21 cellular contexts compared by ENCODE assay signal in genomic region chr16:28001184-28001583, GRCh38.
DNase-seq lines count a peak whose midpoint lies in the region; ATAC-seq and TF ChIP-seq lines count a peak whose summit lies in the region.
"Had no signal": no experiment of that assay in that cellular context is flagged by ENCODE, and none has a peak within 500 bp of the region (broad histone marks: within the 10 kb centered on the region; RNA-seq: fewer than 3 reads in every experiment).

No MANE protein-coding gene starts in this region.

- no peak overlapping the region for H2BK5ac ChIP-seq in mesenchymal stem cell (ENCODE audit: low read depth, low read length, poor library complexity, severe bottlenecking)

- H3K14ac ChIP-seq in mesenchymal stem cell (ENCODE audit: low read length in 2 of 2), result no peak overlapping the region

- H3K23ac ChIP-seq in mesenchymal stem cell (ENCODE audit: low read length in 2 of 2), result no peak overlapping the region

- no peaks in the 10 kb centered on the region for H3K36me3 ChIP-seq in mesenchymal stem cell (ENCODE audit: control insufficient read depth in 1 of 2, insufficient read depth in 2 of 2, low read depth in 1 of 2, low read length in 2 of 2)
- H3K36me3 ChIP-seq: BLaER1 treated with 17β-estradiol and CSF1 and Interleukin-3, amounts not matched to agents 10 nM and 100 nM; HAP-1 had no signal

- H4K91ac ChIP-seq in mesenchymal stem cell (ENCODE audit: low read length), result no peak overlapping the region

- H2AFZ ChIP-seq in mesenchymal stem cell (ENCODE audit: low read depth, low read length), result no peak overlapping the region
- H2AFZ ChIP-seq: GM23248 had no signal

- no peaks in the 10 kb centered on the region for H3K4me1 ChIP-seq in mesenchymal stem cell (ENCODE audit: control insufficient read depth, insufficient read depth, low read depth, low read length)
- H3K4me1 ChIP-seq: HAP-1 had no signal

- ATAC-seq in T-helper 17 cell (no peak), HG02885 (IDR thresholded peaks at IDR 0.05; ENCODE audit: poor library complexity, unreplicated experiment) (no peak)
- ATAC-seq: GM12878 had no signal

- H3K4me3 Mint-ChIP-seq in T-helper 17 cell (no peak overlapping the region), nephron (no peak overlapping the region), progenitor cell of endocrine pancreas (ENCODE audit: low read depth) (no peak overlapping the region), nephron progenitor cell (no peak overlapping the region)
- H3K4me3 Mint-ChIP-seq: B cell; CD4-positive, CD25-positive, alpha-beta regulatory T cell; CD8-positive, alpha-beta memory T cell had no signal

- H3K18ac ChIP-seq in mesenchymal stem cell (ENCODE audit: low read depth in 1 of 2, low read length in 2 of 2), result no peak overlapping the region

- no peak overlapping the region for H4K8ac ChIP-seq in mesenchymal stem cell (ENCODE audit: low read length)

- DNase-seq in Ammon's horn (ENCODE audit: low spot score) (peak; percentile 27), T-helper 17 cell (no peak), progenitor cell of endocrine pancreas (ENCODE audit: low spot score, unreplicated experiment) (no peak), mesenchymal stem cell (no peak), nephron progenitor cell (no peak), CD1c-positive myeloid dendritic cell (ENCODE audit: extremely low spot score) (no peak)
- DNase-seq: 8988T; CD4-positive, CD25-positive, alpha-beta regulatory T cell; CD8-positive, alpha-beta memory T cell; COR-L47; DMS 273 treated with DMSO at 0.1 percent for 48 hours; DMS53; DND-41; EL; GM23248 had no signal

- WGBS in mesenchymal stem cell, result 89% methylated on average over 9 of the region's 9 CpGs

- H3K4ac ChIP-seq in mesenchymal stem cell (ENCODE audit: low read depth in 1 of 2, low read length in 2 of 2), result no peak overlapping the region

- peaks cover 9% of the 10 kb centered on the region for H3K27me3 Mint-ChIP-seq in T-helper 17 cell
- no peaks in the 10 kb centered on the region for H3K27me3 Mint-ChIP-seq in nephron (ENCODE audit: low read depth)
- H3K27me3 Mint-ChIP-seq in progenitor cell of endocrine pancreas, result peaks cover 4% of the 10 kb centered on the region
- H3K27me3 Mint-ChIP-seq in nephron progenitor cell (ENCODE audit: low read depth, poor library complexity), result peaks cover 15% of the 10 kb centered on the region

- peaks cover 3% of the 10 kb centered on the region for H3K4me1 Mint-ChIP-seq in T-helper 17 cell
- peaks cover 21% of the 10 kb centered on the region for H3K4me1 Mint-ChIP-seq in nephron
- H3K4me1 Mint-ChIP-seq in progenitor cell of endocrine pancreas (ENCODE audit: low read depth), result no peaks in the 10 kb centered on the region
- H3K4me1 Mint-ChIP-seq in nephron progenitor cell, result peaks cover 36% of the 10 kb centered on the region
- H3K4me1 Mint-ChIP-seq: B cell had no signal

- H3K27ac ChIP-seq in mesenchymal stem cell (ENCODE audit: low read length, poor library complexity, severe bottlenecking), result no peak overlapping the region
- H3K27ac ChIP-seq: BLaER1 treated with 17β-estradiol and CSF1 and Interleukin-3, amounts not matched to agents 10 nM and 100 nM; GM23248 had no signal

- no peak overlapping the region for H2AK5ac ChIP-seq in mesenchymal stem cell (ENCODE audit: low read length, severe bottlenecking)

- H3K27me3 ChIP-seq in mesenchymal stem cell (ENCODE audit: control insufficient read depth in 1 of 2, insufficient read depth in 1 of 2, low read length in 2 of 2), result peaks cover 3 to 22% of the 10 kb centered on the region in 2 experiments
- H3K27me3 ChIP-seq: BLaER1 treated with 17β-estradiol and CSF1 and Interleukin-3, amounts not matched to agents 10 nM and 100 nM had no signal

- H3K79me1 ChIP-seq in mesenchymal stem cell (replicated peaks; ENCODE audit: low read length, poor library complexity, severe bottlenecking), result no peaks in the 10 kb centered on the region

- H3K9me3 Mint-ChIP-seq in nephron (no peaks in the 10 kb centered on the region), progenitor cell of endocrine pancreas (ENCODE audit: low read depth) (no peaks in the 10 kb centered on the region), nephron progenitor cell (no peaks in the 10 kb centered on the region)
- H3K9me3 Mint-ChIP-seq: CD4-positive, CD25-positive, alpha-beta regulatory T cell; CD8-positive, alpha-beta memory T cell had no signal

- H3K9ac ChIP-seq in mesenchymal stem cell (ENCODE audit: low read length), result no peak overlapping the region
- H3K9ac ChIP-seq: BLaER1 treated with 17β-estradiol and CSF1 and Interleukin-3, amounts not matched to agents 10 nM and 100 nM; GM23248 had no signal

- H2BK120ac ChIP-seq in mesenchymal stem cell (ENCODE audit: low read depth, low read length), result no peak overlapping the region

- TF ChIP-seq CTCF in nephron (IDR thresholded peaks at IDR 0.05; ENCODE audit: unreplicated experiment in 3 of 3), result no peak
- no peak for TF ChIP-seq CTCF in progenitor cell of endocrine pancreas (IDR thresholded peaks at IDR 0.05; ENCODE audit: unreplicated experiment)
- TF ChIP-seq CTCF in nephron progenitor cell (IDR thresholded peaks at IDR 0.05), result no peak

- H2BK12ac ChIP-seq in mesenchymal stem cell (ENCODE audit: low read length in 2 of 2), result no peak overlapping the region

- H3K4me3 ChIP-seq in mesenchymal stem cell (ENCODE audit: insufficient read depth in 1 of 2, low read depth in 1 of 2, low read length in 2 of 2), result no peak overlapping the region
- H3K4me3 ChIP-seq: BLaER1 treated with 17β-estradiol and CSF1 and Interleukin-3, amounts not matched to agents 10 nM and 100 nM; GM12878; GM23248; HAP-1 had no signal

- H3K9me3 ChIP-seq in T-helper 17 cell (ENCODE audit: control insufficient read depth, low read length, poor library complexity, severe bottlenecking) (no peaks in the 10 kb centered on the region), mesenchymal stem cell (ENCODE audit: control insufficient read depth, low read length) (peaks cover 3% of the 10 kb centered on the region)
- H3K9me3 ChIP-seq: BLaER1 treated with 17β-estradiol and CSF1 and Interleukin-3, amounts not matched to agents 10 nM and 100 nM; HAP-1 had no signal

- no peak overlapping the region for H2BK15ac ChIP-seq in mesenchymal stem cell (ENCODE audit: low read depth, poor library complexity, severe bottlenecking)

- H3K27ac Mint-ChIP-seq in T-helper 17 cell, result peak overlapping the region; percentile 9
- H3K27ac Mint-ChIP-seq in nephron, result peak overlapping the region in 2 of 3 experiments; percentile 76 to 79
- H3K27ac Mint-ChIP-seq in progenitor cell of endocrine pancreas, result peak overlapping the region; percentile 63
- H3K27ac Mint-ChIP-seq in nephron progenitor cell, result no peak overlapping the region
- H3K27ac Mint-ChIP-seq: B cell had no signal

- H3K4me2 ChIP-seq in mesenchymal stem cell (ENCODE audit: low read length, poor library complexity, severe bottlenecking), result no peak overlapping the region
- H3K4me2 ChIP-seq: BLaER1 treated with 17β-estradiol and CSF1 and Interleukin-3, amounts not matched to agents 10 nM and 100 nM had no signal

- H3K36me3 Mint-ChIP-seq in T-helper 17 cell (ENCODE audit: low read depth) (no peaks in the 10 kb centered on the region), nephron (ENCODE audit: low read depth) (no peaks in the 10 kb centered on the region), progenitor cell of endocrine pancreas (ENCODE audit: insufficient read depth) (no peaks in the 10 kb centered on the region), nephron progenitor cell (ENCODE audit: low read depth) (no peaks in the 10 kb centered on the region)
- H3K36me3 Mint-ChIP-seq: CD4-positive, CD25-positive, alpha-beta regulatory T cell; CD8-positive, alpha-beta memory T cell had no signal
